8 cellular contexts compared by ENCODE assay signal in the genomic region with DNA sequence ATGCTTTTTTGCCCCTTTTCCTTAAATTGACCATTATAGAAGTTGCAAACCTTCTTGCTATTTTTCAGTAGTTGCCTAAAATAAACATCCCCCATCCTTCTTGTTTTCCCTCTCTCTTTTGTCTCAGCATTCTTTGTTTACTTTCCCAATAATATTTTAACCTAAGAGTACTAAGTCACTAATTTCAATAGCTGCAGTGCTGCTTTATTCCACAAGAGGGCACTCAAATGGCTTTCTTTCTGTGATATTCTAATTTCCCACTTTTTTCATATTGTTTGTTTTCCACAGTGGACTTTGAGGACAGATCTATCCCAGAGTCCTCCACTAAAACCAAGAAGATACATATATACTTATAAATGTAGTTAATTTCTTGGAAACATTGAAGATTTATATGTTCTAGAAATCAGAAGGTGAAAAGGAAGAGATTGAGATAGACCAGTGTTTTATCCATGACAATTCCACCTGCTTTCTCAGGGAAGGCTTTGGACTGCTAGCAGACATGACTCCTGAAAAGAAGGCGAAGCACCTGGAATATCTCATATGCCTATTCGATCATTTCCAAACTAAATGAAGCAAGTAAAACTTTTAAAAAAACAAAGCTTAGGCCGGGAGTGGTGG.
A peak's percentile ranks its signal among the peaks of the same experiment; 100 is the strongest.
DNase-seq lines count a peak whose midpoint lies in the region; ATAC-seq and TF ChIP-seq lines count a peak whose summit lies in the region.

No MANE protein-coding gene starts in this region.

- TF ChIP-seq CTCF in nephron progenitor cell (IDR thresholded peaks at IDR 0.05): peak; percentile 92

- peaks cover 7% of the 10 kb centered on the region for H3K36me3 Mint-ChIP-seq in nephron progenitor cell (ENCODE audit: low read depth)
- H3K36me3 Mint-ChIP-seq in activated CD4-positive, alpha-beta memory T cell treated with anti-CD3 and anti-CD28 coated beads for 36 hours: no peaks in the 10 kb centered on the region

- no peak overlapping the region for H3K27ac Mint-ChIP-seq in nephron progenitor cell
- H3K27ac Mint-ChIP-seq in activated CD4-positive, alpha-beta memory T cell treated with anti-CD3 and anti-CD28 coated beads for 36 hours: no peak overlapping the region

- CTCF ChIA-PET in activated CD4-positive, alpha-beta memory T cell treated with anti-CD3 and anti-CD28 coated beads for 36 hours (lab: Charles Lee): interaction anchor here (1.1 to 2.7 kb wide), 10 partner anchors 10 to 1042 kb away, joined by 3 to 11 read pairs (median 7); no protein-coding TSS in a partner anchor

- POLR2A ChIA-PET in activated CD4-positive, alpha-beta memory T cell treated with anti-CD3 and anti-CD28 coated beads for 36 hours (lab: Charles Lee): no interaction called here

- DNase-seq in NCI-H510A treated with DMSO at 0.1 percent for 48 hours (lab: John Stamatoyannopoulos, UW) (peak; percentile 3), NCI-H510A (lab: John Stamatoyannopoulos, UW) (no peak), NCI-H1092 treated with DMSO at 0.1 percent for 48 hours (lab: John Stamatoyannopoulos, UW) (peak; percentile 36), cerebellum (ENCODE audit: low spot score) (peak; percentile 2), nephron progenitor cell (peak; percentile 37), SHP77 treated with DMSO at 0.1 percent for 48 hours (lab: John Stamatoyannopoulos, UW) (no peak)
- no peak for DNase-seq in activated CD4-positive, alpha-beta memory T cell treated with anti-CD3 and anti-CD28 coated beads for 36 hours

- intact Hi-C loops in activated CD4-positive, alpha-beta memory T cell treated with anti-CD3 and anti-CD28 coated beads for 36 hours (cut with micrococcal nuclease): loop anchor here (1.0 kb wide), 1 partner anchor 150 kb away; no protein-coding TSS in a partner anchor

- peaks cover 7% of the 10 kb centered on the region for H3K27me3 Mint-ChIP-seq in nephron progenitor cell (ENCODE audit: low read depth, poor library complexity)
- peaks cover 2% of the 10 kb centered on the region for H3K27me3 Mint-ChIP-seq in activated CD4-positive, alpha-beta memory T cell treated with anti-CD3 and anti-CD28 coated beads for 36 hours

- H3K4me1 Mint-ChIP-seq in nephron progenitor cell: no peaks in the 10 kb centered on the region
- no peaks in the 10 kb centered on the region for H3K4me1 Mint-ChIP-seq in activated CD4-positive, alpha-beta memory T cell treated with anti-CD3 and anti-CD28 coated beads for 36 hours (ENCODE audit: low read depth)

- no peak overlapping the region for H3K4me3 Mint-ChIP-seq in nephron progenitor cell
- no peak overlapping the region for H3K4me3 Mint-ChIP-seq in activated CD4-positive, alpha-beta memory T cell treated with anti-CD3 and anti-CD28 coated beads for 36 hours

- ATAC-seq in GM19452 (IDR thresholded peaks at IDR 0.05; ENCODE audit: unreplicated experiment): no peak

- H3K9me3 Mint-ChIP-seq in nephron progenitor cell: peaks cover 24% of the 10 kb centered on the region
- peaks cover 11% of the 10 kb centered on the region for H3K9me3 Mint-ChIP-seq in activated CD4-positive, alpha-beta memory T cell treated with anti-CD3 and anti-CD28 coated beads for 36 hours

Comparison
In these comparisons a context has a peak if more than half of its experiments do, and no peak if none do; other contexts are left out.
1. DNase-seq: peak in NCI-H510A treated with DMSO at 0.1 percent for 48 hours (single experiment), NCI-H1092 treated with DMSO at 0.1 percent for 48 hours (single experiment), cerebellum (single experiment) and nephron progenitor cell (single experiment); none in NCI-H510A (single experiment), SHP77 treated with DMSO at 0.1 percent for 48 hours (single experiment) and activated CD4-positive, alpha-beta memory T cell treated with anti-CD3 and anti-CD28 coated beads for 36 hours (single experiment).